In genomic region chr2:215812966-215813365, GRCh38 we compare ENCODE assay signal across 19 cellular contexts.
DNase-seq lines count a peak whose midpoint lies in the region; ATAC-seq and TF ChIP-seq lines count a peak whose summit lies in the region.
"Had no signal": no experiment of that assay in that cellular context is flagged by ENCODE, and none has a peak within 500 bp of the region (broad histone marks: within the 10 kb centered on the region; RNA-seq: fewer than 3 reads in every experiment).

No MANE protein-coding gene starts in this region.

- no peak for ATAC-seq in omental fat pad (ENCODE audit: low FRiP score)
- no peak for ATAC-seq in HG02588 (IDR thresholded peaks at IDR 0.05; ENCODE audit: unreplicated experiment)
- ATAC-seq: GM12878, left ventricle myocardium superior had no signal

- DNase-seq in AG10803 (ENCODE audit: low read depth), result peak; percentile 78
- peak; percentile 57 for DNase-seq in M059J (ENCODE audit: low read depth)
- DNase-seq in cardiac fibroblast (ENCODE audit: low read depth in 2 of 2), result peak; percentile 72 to 73
- peak; percentile 59 for DNase-seq in kidney glomerular epithelial cell (lab: John Stamatoyannopoulos, UW)
- DNase-seq in HuH-7.5 (ENCODE audit: low spot score), result no peak
- no peak for DNase-seq in stimulated activated CD4-positive, alpha-beta T cell treated with anti-CD3 and anti-CD28 coated beads, Interleukin-2, amount 100 ng/mL, for 48 hours
- no peak for DNase-seq in omental fat pad (ENCODE audit: low spot score)
- DNase-seq: anterior cingulate cortex; CD8-positive, alpha-beta memory T cell; erythroblast; Karpas-422; left ventricle myocardium superior; NK-92 treated with Interleukin-12 subunit alpha and Interleukin-12 subunit beta, amount 100 ng/mL, for 24 hours; Right ventricle myocardium superior; stomach had no signal

- TF ChIP-seq CTCF in AG10803 (conservative IDR thresholded peaks at IDR 0.05; ENCODE audit: low read length), result no peak
- TF ChIP-seq CTCF in cardiac fibroblast (IDR thresholded peaks at IDR 0.05; ENCODE audit: low read depth, low read length), result no peak
- no peak for TF ChIP-seq CTCF in omental fat pad (IDR thresholded peaks at IDR 0.05)

- H3K4me3 ChIP-seq in AG10803 (ENCODE audit: low read length) (no peak overlapping the region), cardiac fibroblast (replicated peaks in 1 of 2; ENCODE audit: low read depth in 2 of 2, low read length in 2 of 2) (no peak overlapping the region)
- H3K4me3 ChIP-seq: prostate gland, stomach, vagina had no signal

Comparison
In these comparisons a context has a peak if more than half of its experiments do, and no peak if none do; other contexts are left out.
1. DNase-seq: peak in AG10803 (single experiment), M059J (single experiment), cardiac fibroblast (2 of 2) and kidney glomerular epithelial cell (single experiment); none in HuH-7.5 (single experiment), stimulated activated CD4-positive, alpha-beta T cell treated with anti-CD3 and anti-CD28 coated beads, Interleukin-2, amount 100 ng/mL, for 48 hours (0 of 2) and omental fat pad (single experiment).